Comparison of ENCODE assay signal across 8 cellular contexts in genomic region chr12:1093166-1093751, GRCh38.
DNase-seq lines count a peak whose midpoint lies in the region; ATAC-seq, FAIRE-seq and TF ChIP-seq lines count a peak whose summit lies in the region.

No MANE protein-coding gene starts in this region.

- no peaks in the 10 kb centered on the region for H3K36me3 Mint-ChIP-seq in CD4-positive, CD25-positive, alpha-beta regulatory T cell
- no peaks in the 10 kb centered on the region for H3K36me3 Mint-ChIP-seq in activated B cell treated with CpG ODN at 0.5 μM for 24 hours (ENCODE audit: low read depth)
- no peaks in the 10 kb centered on the region for H3K36me3 Mint-ChIP-seq in T-helper 2 cell treated with Interferon-gamma antibody and Interleukin-4, amounts not matched to agents 5 μg/mL and 100 μg/mL, for 36 hours (ENCODE audit: low read depth)

- CTCF ChIA-PET in activated B cell treated with CpG ODN at 0.5 μM for 24 hours (lab: Charles Lee) = interaction anchor here (0.6 to 4.2 kb wide), 23 partner anchors 9 to 524 kb away, joined by 3 to 51 read pairs (median 4); partner anchors contain the start of gene RAD52

- intact Hi-C loops in activated B cell treated with CpG ODN at 0.5 μM for 24 hours (cut with micrococcal nuclease) = loop anchor here (5.0 to 10.0 kb wide), 5 partner anchors 141 to 526 kb away; no protein-coding TSS in a partner anchor

- H3K27me3 Mint-ChIP-seq in CD4-positive, CD25-positive, alpha-beta regulatory T cell = no peaks in the 10 kb centered on the region
- no peaks in the 10 kb centered on the region for H3K27me3 Mint-ChIP-seq in activated B cell treated with CpG ODN at 0.5 μM for 24 hours
- H3K27me3 Mint-ChIP-seq in T-helper 2 cell treated with Interferon-gamma antibody and Interleukin-4, amounts not matched to agents 5 μg/mL and 100 μg/mL, for 36 hours (ENCODE audit: low read depth) = no peaks in the 10 kb centered on the region

- H3K27ac Mint-ChIP-seq in CD4-positive, CD25-positive, alpha-beta regulatory T cell = peak overlapping the region in 1 of 3 donors; percentile 8
- no peak overlapping the region for H3K27ac Mint-ChIP-seq in activated B cell treated with CpG ODN at 0.5 μM for 24 hours
- H3K27ac Mint-ChIP-seq in T-helper 2 cell treated with Interferon-gamma antibody and Interleukin-4, amounts not matched to agents 5 μg/mL and 100 μg/mL, for 36 hours = no peak overlapping the region

- H3K9me3 ChIP-seq in CD4-positive, CD25-positive, alpha-beta regulatory T cell (ENCODE audit: control insufficient read depth in 2 of 2, low read length in 2 of 2) = no peaks in the 10 kb centered on the region

- no peak overlapping the region for H3K27ac ChIP-seq in CD4-positive, CD25-positive, alpha-beta regulatory T cell (ENCODE audit: insufficient read depth, low read length, poor library complexity, severe bottlenecking)

- H3K36me3 ChIP-seq in CD4-positive, CD25-positive, alpha-beta regulatory T cell (ENCODE audit: control insufficient read depth, insufficient read depth, low read length) = no peaks in the 10 kb centered on the region

- ATAC-seq in CD4-positive, CD25-positive, alpha-beta regulatory T cell (ENCODE audit: low read depth in 2 of 2) = peak; percentile 57 to 60
- ATAC-seq in activated B cell treated with CpG ODN at 0.5 μM for 24 hours (ENCODE audit: low read depth) = peak; percentile 80
- no peak for ATAC-seq in GM18867 (IDR thresholded peaks at IDR 0.05; ENCODE audit: unreplicated experiment)

- POLR2A ChIA-PET in activated B cell treated with CpG ODN at 0.5 μM for 24 hours (lab: Charles Lee) = interaction anchor here (0.8 kb wide), 1 partner anchor 144 kb away, joined by 5 read pairs; the partner anchor contains the start of gene RAD52

- in situ Hi-C loops in GM13977 (cut with MboI; ENCODE audit: low pct_unique_long_range_greater_than_20kb, low sequenced_read_pairs, unreplicated experiment) = loop anchor here (25.0 kb wide), 1 partner anchor 281 kb away; no protein-coding TSS in a partner anchor

- H3K4me3 Mint-ChIP-seq in CD4-positive, CD25-positive, alpha-beta regulatory T cell = no peak overlapping the region
- no peak overlapping the region for H3K4me3 Mint-ChIP-seq in activated B cell treated with CpG ODN at 0.5 μM for 24 hours
- no peak overlapping the region for H3K4me3 Mint-ChIP-seq in T-helper 2 cell treated with Interferon-gamma antibody and Interleukin-4, amounts not matched to agents 5 μg/mL and 100 μg/mL, for 36 hours

- TF ChIP-seq CTCF in GM13977 (IDR thresholded peaks at IDR 0.05; ENCODE audit: extremely low read depth, insufficient read depth, missing control alignments) (peak; percentile 73), activated B cell treated with CpG ODN at 0.5 μM for 24 hours (IDR thresholded peaks at IDR 0.05) (no peak)

- peak; percentile 15 for FAIRE-seq in frontal cortex (lab: Jason Lieb, UNC)

- peak; percentile 13 to 73 (median 56) for DNase-seq in CD4-positive, CD25-positive, alpha-beta regulatory T cell
- DNase-seq in GM13977 (ENCODE audit: low spot score) (peak; percentile 31), NCI-H2171 (lab: John Stamatoyannopoulos, UW) (peak; percentile 43), activated B cell treated with CpG ODN at 0.5 μM for 24 hours (no peak), frontal cortex (ENCODE audit: low spot score in 2 of 2) (no peak), renal cortical epithelial cell (ENCODE audit: low read depth) (peak; percentile 71)
- DNase-seq in T-helper 2 cell treated with Interferon-gamma antibody and Interleukin-4, amounts not matched to agents 5 μg/mL and 100 μg/mL, for 36 hours (ENCODE audit: low spot score) = no peak

- H3K4me1 Mint-ChIP-seq in CD4-positive, CD25-positive, alpha-beta regulatory T cell = peaks cover 7 to 16% (median 15%) of the 10 kb centered on the region in 4 donors
- peaks cover 2% of the 10 kb centered on the region for H3K4me1 Mint-ChIP-seq in activated B cell treated with CpG ODN at 0.5 μM for 24 hours
- peaks cover 1% of the 10 kb centered on the region for H3K4me1 Mint-ChIP-seq in T-helper 2 cell treated with Interferon-gamma antibody and Interleukin-4, amounts not matched to agents 5 μg/mL and 100 μg/mL, for 36 hours (ENCODE audit: low read depth)

- peaks cover 0 to 1% (median 0%) of the 10 kb centered on the region in 7 donors for H3K9me3 Mint-ChIP-seq in CD4-positive, CD25-positive, alpha-beta regulatory T cell
- no peaks in the 10 kb centered on the region for H3K9me3 Mint-ChIP-seq in activated B cell treated with CpG ODN at 0.5 μM for 24 hours
- H3K9me3 Mint-ChIP-seq in T-helper 2 cell treated with Interferon-gamma antibody and Interleukin-4, amounts not matched to agents 5 μg/mL and 100 μg/mL, for 36 hours = no peaks in the 10 kb centered on the region

- H3K4me3 ChIP-seq in CD4-positive, CD25-positive, alpha-beta regulatory T cell (ENCODE audit: low read depth, low read length) = no peak overlapping the region

- no peaks in the 10 kb centered on the region for H3K27me3 ChIP-seq in CD4-positive, CD25-positive, alpha-beta regulatory T cell (ENCODE audit: control insufficient read depth, insufficient read depth, low read length)

- no peaks in the 10 kb centered on the region for H3K4me1 ChIP-seq in CD4-positive, CD25-positive, alpha-beta regulatory T cell (ENCODE audit: control insufficient read depth, insufficient read depth, low read length, poor library complexity, severe bottlenecking)

Comparison
In these comparisons a context has a peak if more than half of its experiments do, and no peak if none do; other contexts are left out.
1. DNase-seq: peak in CD4-positive, CD25-positive, alpha-beta regulatory T cell (3 of 3), GM13977 (single experiment), NCI-H2171 (single experiment) and renal cortical epithelial cell (single experiment); none in activated B cell treated with CpG ODN at 0.5 μM for 24 hours (single experiment), frontal cortex (0 of 2) and T-helper 2 cell treated with Interferon-gamma antibody and Interleukin-4, amounts not matched to agents 5 μg/mL and 100 μg/mL, for 36 hours (single experiment).